ENCODE assay signal across 1 cellular context in the genomic region with DNA sequence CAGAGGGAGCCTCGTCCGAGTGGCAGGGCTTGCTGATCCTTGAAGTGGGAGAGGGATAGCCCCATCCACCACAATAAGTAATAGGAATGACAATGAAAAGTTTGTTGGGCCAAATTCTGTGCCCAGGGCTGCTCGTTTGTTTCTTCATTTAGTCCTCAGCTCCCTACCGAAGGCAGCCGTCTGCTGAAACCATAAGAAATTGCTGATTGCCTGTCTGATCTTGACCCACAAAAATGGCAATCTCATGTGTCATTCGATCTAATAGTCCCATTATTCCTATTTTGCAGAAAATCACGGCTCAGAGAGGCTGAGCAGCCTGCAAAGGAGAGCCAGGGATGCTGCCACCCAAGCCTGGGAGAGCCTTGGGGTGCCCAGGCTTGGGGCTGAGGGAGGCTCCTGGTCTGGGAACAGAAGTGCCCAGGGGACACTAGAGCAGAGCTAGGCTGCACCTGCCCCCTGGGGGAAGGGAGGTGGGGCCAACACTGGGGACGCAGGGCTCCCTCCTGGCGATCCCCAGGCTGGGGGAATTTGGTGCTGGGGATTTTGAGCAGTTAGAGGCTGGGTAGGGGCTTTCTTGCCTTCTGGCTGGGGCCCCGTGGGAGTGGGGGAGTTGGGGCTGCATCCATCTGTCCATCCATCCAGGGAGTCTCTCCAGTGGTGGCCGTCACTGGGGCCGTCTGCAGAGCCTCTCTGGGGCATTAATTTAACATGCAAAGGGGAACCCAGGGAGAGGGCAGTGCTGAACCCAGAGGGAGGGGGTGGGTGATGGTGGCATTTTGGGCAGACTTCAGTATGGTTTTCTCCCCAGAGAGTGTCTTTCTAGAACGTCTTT.
TF ChIP-seq lines count a peak whose summit lies in the region.

No MANE protein-coding gene starts in this region.

TF ChIP-seq in GM12878, 131 proteins besides CTCF, POLR2A, EP300 and RAD21 (continued from another document):
- TF ChIP-seq, protein P1, sequence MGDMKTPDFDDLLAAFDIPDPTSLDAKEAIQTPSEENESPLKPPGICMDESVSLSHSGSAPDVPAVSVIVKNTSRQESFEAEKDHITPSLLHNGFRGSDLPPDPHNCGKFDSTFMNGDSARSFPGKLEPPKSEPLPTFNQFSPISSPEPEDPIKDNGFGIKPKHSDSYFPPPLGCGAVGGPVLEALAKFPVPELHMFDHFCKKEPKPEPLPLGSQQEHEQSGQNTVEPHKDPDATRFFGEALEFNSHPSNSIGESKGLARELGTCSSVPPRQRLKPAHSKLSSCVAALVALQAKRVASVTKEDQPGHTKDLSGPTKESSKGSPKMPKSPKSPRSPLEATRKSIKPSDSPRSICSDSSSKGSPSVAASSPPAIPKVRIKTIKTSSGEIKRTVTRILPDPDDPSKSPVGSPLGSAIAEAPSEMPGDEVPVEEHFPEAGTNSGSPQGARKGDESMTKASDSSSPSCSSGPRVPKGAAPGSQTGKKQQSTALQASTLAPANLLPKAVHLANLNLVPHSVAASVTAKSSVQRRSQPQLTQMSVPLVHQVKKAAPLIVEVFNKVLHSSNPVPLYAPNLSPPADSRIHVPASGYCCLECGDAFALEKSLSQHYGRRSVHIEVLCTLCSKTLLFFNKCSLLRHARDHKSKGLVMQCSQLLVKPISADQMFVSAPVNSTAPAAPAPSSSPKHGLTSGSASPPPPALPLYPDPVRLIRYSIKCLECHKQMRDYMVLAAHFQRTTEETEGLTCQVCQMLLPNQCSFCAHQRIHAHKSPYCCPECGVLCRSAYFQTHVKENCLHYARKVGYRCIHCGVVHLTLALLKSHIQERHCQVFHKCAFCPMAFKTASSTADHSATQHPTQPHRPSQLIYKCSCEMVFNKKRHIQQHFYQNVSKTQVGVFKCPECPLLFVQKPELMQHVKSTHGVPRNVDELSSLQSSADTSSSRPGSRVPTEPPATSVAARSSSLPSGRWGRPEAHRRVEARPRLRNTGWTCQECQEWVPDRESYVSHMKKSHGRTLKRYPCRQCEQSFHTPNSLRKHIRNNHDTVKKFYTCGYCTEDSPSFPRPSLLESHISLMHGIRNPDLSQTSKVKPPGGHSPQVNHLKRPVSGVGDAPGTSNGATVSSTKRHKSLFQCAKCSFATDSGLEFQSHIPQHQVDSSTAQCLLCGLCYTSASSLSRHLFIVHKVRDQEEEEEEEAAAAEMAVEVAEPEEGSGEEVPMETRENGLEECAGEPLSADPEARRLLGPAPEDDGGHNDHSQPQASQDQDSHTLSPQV (IDR thresholded peaks at IDR 0.05) = peak; percentile 81; the same call in 1 of the 2 replicates
- TF ChIP-seq SMAD1 (IDR thresholded peaks at IDR 0.05; ENCODE audit: low read depth, partially characterized antibody) = peak; percentile 41
- peak; percentile 92; the same call in 1 of the 2 replicates for TF ChIP-seq GATAD2B (conservative IDR thresholded peaks at IDR 0.05; ENCODE audit: low read depth)
- TF ChIP-seq STAT1 (conservative IDR thresholded peaks at IDR 0.05) = no peak
- peak; percentile 22; the same call in 1 of the 2 replicates for TF ChIP-seq PAX5 (IDR thresholded peaks at IDR 0.05; ENCODE audit: borderline replicate concordance, low read depth, low read length)
- TF ChIP-seq, protein P2, sequence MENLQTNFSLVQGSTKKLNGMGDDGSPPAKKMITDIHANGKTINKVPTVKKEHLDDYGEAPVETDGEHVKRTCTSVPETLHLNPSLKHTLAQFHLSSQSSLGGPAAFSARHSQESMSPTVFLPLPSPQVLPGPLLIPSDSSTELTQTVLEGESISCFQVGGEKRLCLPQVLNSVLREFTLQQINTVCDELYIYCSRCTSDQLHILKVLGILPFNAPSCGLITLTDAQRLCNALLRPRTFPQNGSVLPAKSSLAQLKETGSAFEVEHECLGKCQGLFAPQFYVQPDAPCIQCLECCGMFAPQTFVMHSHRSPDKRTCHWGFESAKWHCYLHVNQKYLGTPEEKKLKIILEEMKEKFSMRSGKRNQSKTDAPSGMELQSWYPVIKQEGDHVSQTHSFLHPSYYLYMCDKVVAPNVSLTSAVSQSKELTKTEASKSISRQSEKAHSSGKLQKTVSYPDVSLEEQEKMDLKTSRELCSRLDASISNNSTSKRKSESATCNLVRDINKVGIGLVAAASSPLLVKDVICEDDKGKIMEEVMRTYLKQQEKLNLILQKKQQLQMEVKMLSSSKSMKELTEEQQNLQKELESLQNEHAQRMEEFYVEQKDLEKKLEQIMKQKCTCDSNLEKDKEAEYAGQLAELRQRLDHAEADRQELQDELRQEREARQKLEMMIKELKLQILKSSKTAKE (IDR thresholded peaks at IDR 0.05; ENCODE audit: low read depth, poor library complexity, severe bottlenecking) = peak; percentile 56
- 0 out of 2 replicates have a peak, but pooled peaks have one; percentile 33 for TF ChIP-seq MEF2A (IDR thresholded peaks at IDR 0.05; ENCODE audit: insufficient read depth, low read depth, low read length)
- TF ChIP-seq, protein P3, sequence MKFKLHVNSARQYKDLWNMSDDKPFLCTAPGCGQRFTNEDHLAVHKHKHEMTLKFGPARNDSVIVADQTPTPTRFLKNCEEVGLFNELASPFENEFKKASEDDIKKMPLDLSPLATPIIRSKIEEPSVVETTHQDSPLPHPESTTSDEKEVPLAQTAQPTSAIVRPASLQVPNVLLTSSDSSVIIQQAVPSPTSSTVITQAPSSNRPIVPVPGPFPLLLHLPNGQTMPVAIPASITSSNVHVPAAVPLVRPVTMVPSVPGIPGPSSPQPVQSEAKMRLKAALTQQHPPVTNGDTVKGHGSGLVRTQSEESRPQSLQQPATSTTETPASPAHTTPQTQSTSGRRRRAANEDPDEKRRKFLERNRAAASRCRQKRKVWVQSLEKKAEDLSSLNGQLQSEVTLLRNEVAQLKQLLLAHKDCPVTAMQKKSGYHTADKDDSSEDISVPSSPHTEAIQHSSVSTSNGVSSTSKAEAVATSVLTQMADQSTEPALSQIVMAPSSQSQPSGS (IDR thresholded peaks at IDR 0.05; ENCODE audit: low read length) = no peak
- TF ChIP-seq, protein P4, sequence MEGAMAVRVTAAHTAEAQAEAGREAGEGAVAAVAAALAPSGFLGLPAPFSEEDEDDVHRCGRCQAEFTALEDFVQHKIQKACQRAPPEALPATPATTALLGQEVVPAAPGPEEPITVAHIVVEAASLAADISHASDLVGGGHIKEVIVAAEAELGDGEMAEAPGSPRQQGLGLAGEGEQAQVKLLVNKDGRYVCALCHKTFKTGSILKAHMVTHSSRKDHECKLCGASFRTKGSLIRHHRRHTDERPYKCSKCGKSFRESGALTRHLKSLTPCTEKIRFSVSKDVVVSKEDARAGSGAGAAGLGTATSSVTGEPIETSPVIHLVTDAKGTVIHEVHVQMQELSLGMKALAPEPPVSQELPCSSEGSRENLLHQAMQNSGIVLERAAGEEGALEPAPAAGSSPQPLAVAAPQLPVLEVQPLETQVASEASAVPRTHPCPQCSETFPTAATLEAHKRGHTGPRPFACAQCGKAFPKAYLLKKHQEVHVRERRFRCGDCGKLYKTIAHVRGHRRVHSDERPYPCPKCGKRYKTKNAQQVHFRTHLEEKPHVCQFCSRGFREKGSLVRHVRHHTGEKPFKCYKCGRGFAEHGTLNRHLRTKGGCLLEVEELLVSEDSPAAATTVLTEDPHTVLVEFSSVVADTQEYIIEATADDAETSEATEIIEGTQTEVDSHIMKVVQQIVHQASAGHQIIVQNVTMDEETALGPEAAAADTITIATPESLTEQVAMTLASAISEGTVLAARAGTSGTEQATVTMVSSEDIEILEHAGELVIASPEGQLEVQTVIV (IDR thresholded peaks at IDR 0.05; ENCODE audit: borderline replicate concordance, partially characterized antibody) = no peak
- no peak for TF ChIP-seq CREB1 (IDR thresholded peaks at IDR 0.05; ENCODE audit: low read depth)
- TF ChIP-seq CREM (IDR thresholded peaks at IDR 0.05; ENCODE audit: low read depth) = peak; percentile 78
- TF ChIP-seq CBFB (IDR thresholded peaks at IDR 0.05; ENCODE audit: low read depth) = peak; percentile 14; the same call in 1 of the 2 replicates
- TF ChIP-seq EGR1 (IDR thresholded peaks at IDR 0.05; ENCODE audit: borderline replicate concordance in 1 of 2, low read depth in 2 of 2, low read length in 2 of 2) = 0 out of 3 replicates have a peak, but pooled peaks of 1 of the 2 experiments have one; percentile 7
- no peak for TF ChIP-seq YY1 (IDR thresholded peaks at IDR 0.05; ENCODE audit: low read depth, low read length)
- TF ChIP-seq, protein P5, sequence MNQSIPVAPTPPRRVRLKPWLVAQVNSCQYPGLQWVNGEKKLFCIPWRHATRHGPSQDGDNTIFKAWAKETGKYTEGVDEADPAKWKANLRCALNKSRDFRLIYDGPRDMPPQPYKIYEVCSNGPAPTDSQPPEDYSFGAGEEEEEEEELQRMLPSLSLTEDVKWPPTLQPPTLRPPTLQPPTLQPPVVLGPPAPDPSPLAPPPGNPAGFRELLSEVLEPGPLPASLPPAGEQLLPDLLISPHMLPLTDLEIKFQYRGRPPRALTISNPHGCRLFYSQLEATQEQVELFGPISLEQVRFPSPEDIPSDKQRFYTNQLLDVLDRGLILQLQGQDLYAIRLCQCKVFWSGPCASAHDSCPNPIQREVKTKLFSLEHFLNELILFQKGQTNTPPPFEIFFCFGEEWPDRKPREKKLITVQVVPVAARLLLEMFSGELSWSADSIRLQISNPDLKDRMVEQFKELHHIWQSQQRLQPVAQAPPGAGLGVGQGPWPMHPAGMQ (IDR thresholded peaks at IDR 0.05; ENCODE audit: borderline replicate concordance) = no peak
- peak; percentile 49 for TF ChIP-seq NBN (IDR thresholded peaks at IDR 0.05)
- peak in 1 of 2 experiments; percentile 28; a peak in 1 of 4 replicates for TF ChIP-seq ETV6 (conservative IDR thresholded peaks at IDR 0.05 in 1 of 2, IDR thresholded peaks at IDR 0.05 in 1 of 2; ENCODE audit: borderline replicate concordance in 1 of 2, low read depth in 1 of 2)
